Comparison of ENCODE assay signal across 1 cellular context in genomic region chr1:241519308-241520079, GRCh38.
A peak's percentile ranks its signal among the peaks of the same experiment; 100 is the strongest.
TF ChIP-seq lines count a peak whose summit lies in the region.

Gene FH, minus strand, starts transcription at chr1:241519755. Its CDS starts 33 bp downstream, at chr1:241519722.

TF ChIP-seq in HepG2, 621 proteins besides CTCF, POLR2A, EP300 and RAD21 (continued from another document and continues in another):
- TF ChIP-seq SRF (IDR thresholded peaks at IDR 0.05; ENCODE audit: low read depth, low read length) (no peak), ARID4A (CRISPR knock-in tag; IDR thresholded peaks at IDR 0.05; ENCODE audit: borderline replicate concordance) (peak; percentile 96), ZNF605 (CRISPR knock-in tag; IDR thresholded peaks at IDR 0.05) (peak; percentile 89), ZKSCAN8 (CRISPR knock-in tag; IDR thresholded peaks at IDR 0.05; ENCODE audit: borderline replicate concordance) (no peak), ZNF274 (CRISPR knock-in tag; IDR thresholded peaks at IDR 0.05) (0 out of 2 replicates have a peak, but pooled peaks have one; percentile 56), MXD4 (CRISPR knock-in tag; IDR thresholded peaks at IDR 0.05) (no peak; the same call in none of the 2 replicates), ZNF3 (CRISPR knock-in tag; IDR thresholded peaks at IDR 0.05) (no peak), TARDBP (CRISPR knock-in tag; IDR thresholded peaks at IDR 0.05) (no peak), THYN1 (CRISPR knock-in tag; IDR thresholded peaks at IDR 0.05; ENCODE audit: borderline replicate concordance, low read depth) (no peak), ZNF687 (CRISPR knock-in tag; IDR thresholded peaks at IDR 0.05) (peak; percentile 89), ZHX2 (IDR thresholded peaks at IDR 0.05; ENCODE audit: low read depth) (no peak), ZHX2 (CRISPR knock-in tag; IDR thresholded peaks at IDR 0.05; ENCODE audit: borderline replicate concordance) (no peak), ATRX (CRISPR knock-in tag; IDR thresholded peaks at IDR 0.05; ENCODE audit: borderline replicate concordance) (no peak), TRIM24 (CRISPR knock-in tag; IDR thresholded peaks at IDR 0.05) (no peak), GATAD1 (CRISPR knock-in tag; IDR thresholded peaks at IDR 0.05) (peak; percentile 67; the same call in 1 of the 2 replicates), ZNF580 (CRISPR knock-in tag; IDR thresholded peaks at IDR 0.05; ENCODE audit: borderline replicate concordance, low read depth) (peak; percentile 82; the same call in 1 of the 2 replicates), ATF2 (CRISPR knock-in tag; IDR thresholded peaks at IDR 0.05) (0 out of 2 replicates have a peak, but pooled peaks have one; percentile 29), ZSCAN25 (CRISPR knock-in tag; IDR thresholded peaks at IDR 0.05) (no peak), NFYB (CRISPR knock-in tag; IDR thresholded peaks at IDR 0.05) (peak; percentile 90), SUZ12 (IDR thresholded peaks at IDR 0.05; ENCODE audit: low read depth, low read length) (peak; percentile 29), ZNF777 (CRISPR knock-in tag; IDR thresholded peaks at IDR 0.05) (peak; percentile 39; the same call in 1 of the 2 replicates), ZNF879 (CRISPR knock-in tag; IDR thresholded peaks at IDR 0.05) (no peak), ZZZ3 (CRISPR knock-in tag; IDR thresholded peaks at IDR 0.05; ENCODE audit: borderline replicate concordance) (peak; percentile 48; the same call in 1 of the 2 replicates), MBNL3 (CRISPR knock-in tag; conservative IDR thresholded peaks at IDR 0.05) (no peak), ZNF609 (CRISPR knock-in tag; IDR thresholded peaks at IDR 0.05; ENCODE audit: borderline replicate concordance) (no peak), RFX3 (CRISPR knock-in tag; IDR thresholded peaks at IDR 0.05) (no peak), NFKB2 (CRISPR knock-in tag; IDR thresholded peaks at IDR 0.05; ENCODE audit: borderline replicate concordance) (no peak; the same call in 1 of the 2 replicates), MEF2D (CRISPR knock-in tag; IDR thresholded peaks at IDR 0.05) (peak; percentile 47; the same call in 1 of the 2 replicates), LRRFIP1 (CRISPR knock-in tag; conservative IDR thresholded peaks at IDR 0.05) (no peak), NKX3-1 (CRISPR knock-in tag; IDR thresholded peaks at IDR 0.05) (peak; percentile 61; the same call in 1 of the 2 replicates), ZNF530 (CRISPR knock-in tag; IDR thresholded peaks at IDR 0.05; ENCODE audit: low read depth) (no peak), ZNF776 (CRISPR knock-in tag; IDR thresholded peaks at IDR 0.05) (0 out of 2 replicates have a peak, but pooled peaks have one; percentile 71), ISX (CRISPR knock-in tag; conservative IDR thresholded peaks at IDR 0.05) (no peak)
